In the genomic region with DNA sequence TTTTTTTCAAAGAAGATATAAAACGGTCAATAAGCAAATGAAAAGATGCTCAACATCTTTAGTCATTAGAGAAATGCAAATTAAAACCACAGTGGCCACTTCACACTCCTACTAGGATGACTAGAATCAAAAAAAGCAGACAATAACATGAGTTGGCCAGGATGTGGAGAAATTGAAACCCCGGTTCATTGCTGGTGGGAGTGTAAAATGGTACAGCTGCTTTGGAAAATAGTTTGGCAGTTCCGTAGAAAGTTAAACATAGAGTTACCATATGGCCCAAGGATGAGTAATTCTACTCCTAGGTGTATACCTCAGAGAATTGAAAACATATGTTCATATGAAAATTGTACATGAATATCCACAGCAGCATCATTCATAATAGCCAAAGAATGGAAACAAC, we compare ENCODE assay signal across 20 cellular contexts.
"Had no signal": no experiment of that assay in that cellular context is flagged by ENCODE, and none has a peak within 500 bp of the region (broad histone marks: within the 10 kb centered on the region; RNA-seq: fewer than 3 reads in every experiment).

No MANE protein-coding gene starts in this region.

- DNase-seq: activated CD4-positive, alpha-beta memory T cell treated with anti-CD3 and anti-CD28 coated beads for 36 hours; activated CD4-positive, alpha-beta T cell treated with anti-CD3 and anti-CD28 coated beads for 48 hours; activated gamma-delta T cell treated with Interleukin-2 at 50 U/mL for 16 hours; brain microvascular endothelial cell; caudate nucleus; effector CD4-positive, alpha-beta T cell; erythroblast; foreskin keratinocyte; immature natural killer cell; left ventricle myocardium inferior; midbrain; nephron progenitor cell; right cardiac atrium; stimulated activated CD4-positive, alpha-beta T cell treated with anti-CD3 and anti-CD28 coated beads, Interleukin-12 subunit alpha, Interleukin-12 subunit beta, amount 100 ng/mL, for 4 hours; stimulated activated CD4-positive, alpha-beta T cell treated with anti-CD3 and anti-CD28 coated beads, Interleukin-4, amount 100 ng/mL, for 4 hours; substantia nigra had no signal

- H3K4me1 Mint-ChIP-seq: activated naive CD4-positive, alpha-beta T cell treated with anti-CD3 and anti-CD28 coated beads, Interleukin-2, amount 50 U/mL, for 24 hours; immature natural killer cell; nephron progenitor cell had no signal

- H3K36me3 Mint-ChIP-seq: activated CD4-positive, alpha-beta memory T cell treated with anti-CD3 and anti-CD28 coated beads for 36 hours; activated naive CD4-positive, alpha-beta T cell treated with anti-CD3 and anti-CD28 coated beads, Interleukin-2, amount 50 U/mL, for 24 hours; immature natural killer cell had no signal

- H3K4me3 Mint-ChIP-seq: activated CD4-positive, alpha-beta memory T cell treated with anti-CD3 and anti-CD28 coated beads for 36 hours; activated naive CD4-positive, alpha-beta T cell treated with anti-CD3 and anti-CD28 coated beads, Interleukin-2, amount 50 U/mL, for 24 hours; dendritic cell treated with granulocyte-macrophage colony-stimulating factor and Interleukin-4, amounts not matched to agents 40 ng/mL and 50 ng/mL, for 4 days; immature natural killer cell; nephron progenitor cell; stimulated activated naive CD8-positive, alpha-beta T cell treated with anti-CD3 and anti-CD28 coated beads, Interleukin-15, Interleukin-2, amounts not matched to agents 100 ng/mL and 50 ng/mL, for 24 hours had no signal

- H3K4me3 ChIP-seq: left ventricle myocardium inferior, tibial nerve had no signal

- H3K27ac Mint-ChIP-seq: activated CD4-positive, alpha-beta memory T cell treated with anti-CD3 and anti-CD28 coated beads for 36 hours; activated naive CD4-positive, alpha-beta T cell treated with anti-CD3 and anti-CD28 coated beads, Interleukin-2, amount 50 U/mL, for 24 hours; dendritic cell treated with granulocyte-macrophage colony-stimulating factor and Interleukin-4, amounts not matched to agents 40 ng/mL and 50 ng/mL, for 4 days; immature natural killer cell; nephron progenitor cell; stimulated activated naive CD8-positive, alpha-beta T cell treated with anti-CD3 and anti-CD28 coated beads, Interleukin-15, Interleukin-2, amounts not matched to agents 100 ng/mL and 50 ng/mL, for 24 hours had no signal

- ATAC-seq: foreskin keratinocyte, right cardiac atrium had no signal
